Comparison of ENCODE assay signal across 8 cellular contexts in the genomic region with DNA sequence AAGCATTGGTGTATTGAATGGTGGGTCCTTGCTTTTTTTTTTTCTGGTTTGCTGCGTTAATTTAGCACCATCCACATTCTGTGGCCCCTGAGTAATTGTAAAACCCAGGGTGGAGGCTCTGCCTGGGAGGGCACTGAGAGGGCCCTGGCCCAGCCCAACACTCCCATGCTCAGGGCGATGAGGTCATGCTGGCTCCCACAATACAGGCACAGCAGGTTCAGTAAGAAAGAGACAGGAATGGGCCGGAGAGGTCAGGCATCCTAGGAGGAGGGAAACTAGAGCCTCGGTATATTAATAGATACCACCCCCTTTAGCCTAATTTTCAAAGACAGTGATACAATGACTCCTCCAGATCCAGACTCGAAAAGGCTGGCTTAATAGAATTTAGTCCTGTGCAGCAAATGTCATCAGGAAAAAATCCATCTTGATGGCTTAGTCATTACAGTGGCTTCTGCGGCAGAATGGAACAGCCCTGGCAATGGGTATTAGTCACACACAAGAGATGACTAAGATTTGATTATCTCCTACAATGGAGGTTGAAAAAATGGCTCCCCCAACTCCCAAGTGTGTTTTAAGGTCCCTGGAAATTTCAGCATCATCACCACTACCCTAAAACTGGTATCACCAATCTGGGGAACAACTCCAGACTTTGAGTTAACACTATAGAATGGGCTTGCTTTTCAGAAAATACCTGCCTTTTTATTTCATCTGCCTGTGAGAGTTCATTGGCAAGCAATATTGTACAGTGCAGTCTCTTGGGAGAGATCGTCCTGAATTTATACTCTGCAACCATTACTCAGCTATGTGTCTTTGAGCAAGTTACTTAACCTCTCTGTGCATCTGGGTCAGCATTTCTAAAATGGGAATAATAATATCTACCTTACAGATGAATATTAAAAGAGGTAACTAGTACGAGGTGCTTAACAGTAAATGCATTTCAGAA. TPM values are rescaled to one million over a fixed set of nuclear protein-coding genes. Genes with fewer than 3 reads are reported as not detected.
DNase-seq lines count a peak whose midpoint lies in the region; ATAC-seq and TF ChIP-seq lines count a peak whose summit lies in the region.

No MANE protein-coding gene starts in this region.

- no peaks in the 10 kb centered on the region for H3K27me3 ChIP-seq in ovary

- H3K9me3 ChIP-seq in ovary: no peaks in the 10 kb centered on the region

- no peaks in the 10 kb centered on the region for H3K9me3 Mint-ChIP-seq in WTC11

- no peak overlapping the region for H3K27ac ChIP-seq in ovary

- H3K4me3 Mint-ChIP-seq in WTC11: no peak overlapping the region

- peaks cover 2% of the 10 kb centered on the region for H3K4me1 ChIP-seq in ovary (ENCODE audit: insufficient read depth)

- H3K36me3 Mint-ChIP-seq in WTC11: no peaks in the 10 kb centered on the region

- TF ChIP-seq CTCF in WTC11 (IDR thresholded peaks at IDR 0.05): no peak
- TF ChIP-seq CTCF in fibroblast of mammary gland (conservative IDR thresholded peaks at IDR 0.05; ENCODE audit: control insufficient read depth, insufficient read depth, low read depth, low read length): no peak
- no peak for TF ChIP-seq CTCF in GM13976 (IDR thresholded peaks at IDR 0.05; ENCODE audit: borderline replicate concordance, control extremely low read depth, extremely low read depth, insufficient read depth, missing control alignments)
- no peak for TF ChIP-seq CTCF in ovary (IDR thresholded peaks at IDR 0.05)

- no peak overlapping the region for H3K27ac Mint-ChIP-seq in WTC11

- H3K4me3 ChIP-seq in fibroblast of mammary gland (ENCODE audit: control insufficient read depth, low read depth, low read length) (no peak overlapping the region), ovary (no peak overlapping the region)

- no peak for TF ChIP-seq EP300 in ovary (IDR thresholded peaks at IDR 0.05)

- intact Hi-C loops in ovary (cut with DNase I): no loop called here

- WGBS in ovary, 3 donors: 50 to 60% (median 53%) methylated on average over 8 of the region's 8 CpGs

- CTCF ChIA-PET in WTC11 (lab: Charles Lee): no interaction called here

- POLR2A ChIA-PET in WTC11 (lab: Charles Lee): no interaction called here

- H3K36me3 ChIP-seq in ovary: no peaks in the 10 kb centered on the region

- H3K4me1 Mint-ChIP-seq in WTC11: peaks cover 11% of the 10 kb centered on the region

- ATAC-seq in HG02610 (IDR thresholded peaks at IDR 0.05; ENCODE audit: unreplicated experiment) (peak; percentile 87), WTC11 (peak; percentile 98)

- DNase-seq in AG20443 (ENCODE audit: low spot score) (peak; percentile 89), WTC11 (ENCODE audit: low spot score) (peak; percentile 40), fibroblast of mammary gland (ENCODE audit: low read depth) (peak; percentile 99), retina (peak; percentile 66), NCI-H2196 (lab: John Stamatoyannopoulos, UW; ENCODE audit: unreplicated experiment) (no peak), GM13976 (ENCODE audit: low spot score) (no peak), ovary (no peak)

- in situ Hi-C loops in GM13976 (cut with MboI; ENCODE audit: low sequenced_read_pairs, unreplicated experiment): no loop called here

- no peaks in the 10 kb centered on the region; the same call in 1 of the 2 replicates for H3K27me3 Mint-ChIP-seq in WTC11 (ENCODE audit: low read depth)

- TF ChIP-seq POLR2A in ovary (IDR thresholded peaks at IDR 0.05): no peak

TF ChIP-seq in WTC11, 78 proteins besides CTCF, POLR2A, EP300 and RAD21:
- TF ChIP-seq, protein P1, sequence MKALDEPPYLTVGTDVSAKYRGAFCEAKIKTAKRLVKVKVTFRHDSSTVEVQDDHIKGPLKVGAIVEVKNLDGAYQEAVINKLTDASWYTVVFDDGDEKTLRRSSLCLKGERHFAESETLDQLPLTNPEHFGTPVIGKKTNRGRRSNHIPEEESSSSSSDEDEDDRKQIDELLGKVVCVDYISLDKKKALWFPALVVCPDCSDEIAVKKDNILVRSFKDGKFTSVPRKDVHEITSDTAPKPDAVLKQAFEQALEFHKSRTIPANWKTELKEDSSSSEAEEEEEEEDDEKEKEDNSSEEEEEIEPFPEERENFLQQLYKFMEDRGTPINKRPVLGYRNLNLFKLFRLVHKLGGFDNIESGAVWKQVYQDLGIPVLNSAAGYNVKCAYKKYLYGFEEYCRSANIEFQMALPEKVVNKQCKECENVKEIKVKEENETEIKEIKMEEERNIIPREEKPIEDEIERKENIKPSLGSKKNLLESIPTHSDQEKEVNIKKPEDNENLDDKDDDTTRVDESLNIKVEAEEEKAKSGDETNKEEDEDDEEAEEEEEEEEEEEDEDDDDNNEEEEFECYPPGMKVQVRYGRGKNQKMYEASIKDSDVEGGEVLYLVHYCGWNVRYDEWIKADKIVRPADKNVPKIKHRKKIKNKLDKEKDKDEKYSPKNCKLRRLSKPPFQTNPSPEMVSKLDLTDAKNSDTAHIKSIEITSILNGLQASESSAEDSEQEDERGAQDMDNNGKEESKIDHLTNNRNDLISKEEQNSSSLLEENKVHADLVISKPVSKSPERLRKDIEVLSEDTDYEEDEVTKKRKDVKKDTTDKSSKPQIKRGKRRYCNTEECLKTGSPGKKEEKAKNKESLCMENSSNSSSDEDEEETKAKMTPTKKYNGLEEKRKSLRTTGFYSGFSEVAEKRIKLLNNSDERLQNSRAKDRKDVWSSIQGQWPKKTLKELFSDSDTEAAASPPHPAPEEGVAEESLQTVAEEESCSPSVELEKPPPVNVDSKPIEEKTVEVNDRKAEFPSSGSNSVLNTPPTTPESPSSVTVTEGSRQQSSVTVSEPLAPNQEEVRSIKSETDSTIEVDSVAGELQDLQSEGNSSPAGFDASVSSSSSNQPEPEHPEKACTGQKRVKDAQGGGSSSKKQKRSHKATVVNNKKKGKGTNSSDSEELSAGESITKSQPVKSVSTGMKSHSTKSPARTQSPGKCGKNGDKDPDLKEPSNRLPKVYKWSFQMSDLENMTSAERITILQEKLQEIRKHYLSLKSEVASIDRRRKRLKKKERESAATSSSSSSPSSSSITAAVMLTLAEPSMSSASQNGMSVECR (CRISPR knock-in tag; IDR thresholded peaks at IDR 0.05; ENCODE audit: borderline replicate concordance): no peak
- TF ChIP-seq, protein P2, sequence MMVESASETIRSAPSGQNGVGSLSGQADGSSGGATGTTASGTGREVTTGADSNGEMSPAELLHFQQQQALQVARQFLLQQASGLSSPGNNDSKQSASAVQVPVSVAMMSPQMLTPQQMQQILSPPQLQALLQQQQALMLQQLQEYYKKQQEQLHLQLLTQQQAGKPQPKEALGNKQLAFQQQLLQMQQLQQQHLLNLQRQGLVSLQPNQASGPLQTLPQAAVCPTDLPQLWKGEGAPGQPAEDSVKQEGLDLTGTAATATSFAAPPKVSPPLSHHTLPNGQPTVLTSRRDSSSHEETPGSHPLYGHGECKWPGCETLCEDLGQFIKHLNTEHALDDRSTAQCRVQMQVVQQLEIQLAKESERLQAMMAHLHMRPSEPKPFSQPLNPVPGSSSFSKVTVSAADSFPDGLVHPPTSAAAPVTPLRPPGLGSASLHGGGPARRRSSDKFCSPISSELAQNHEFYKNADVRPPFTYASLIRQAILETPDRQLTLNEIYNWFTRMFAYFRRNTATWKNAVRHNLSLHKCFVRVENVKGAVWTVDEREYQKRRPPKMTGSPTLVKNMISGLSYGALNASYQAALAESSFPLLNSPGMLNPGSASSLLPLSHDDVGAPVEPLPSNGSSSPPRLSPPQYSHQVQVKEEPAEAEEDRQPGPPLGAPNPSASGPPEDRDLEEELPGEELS (CRISPR knock-in tag; IDR thresholded peaks at IDR 0.05): no peak
- TF ChIP-seq, protein P3, sequence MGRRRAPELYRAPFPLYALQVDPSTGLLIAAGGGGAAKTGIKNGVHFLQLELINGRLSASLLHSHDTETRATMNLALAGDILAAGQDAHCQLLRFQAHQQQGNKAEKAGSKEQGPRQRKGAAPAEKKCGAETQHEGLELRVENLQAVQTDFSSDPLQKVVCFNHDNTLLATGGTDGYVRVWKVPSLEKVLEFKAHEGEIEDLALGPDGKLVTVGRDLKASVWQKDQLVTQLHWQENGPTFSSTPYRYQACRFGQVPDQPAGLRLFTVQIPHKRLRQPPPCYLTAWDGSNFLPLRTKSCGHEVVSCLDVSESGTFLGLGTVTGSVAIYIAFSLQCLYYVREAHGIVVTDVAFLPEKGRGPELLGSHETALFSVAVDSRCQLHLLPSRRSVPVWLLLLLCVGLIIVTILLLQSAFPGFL (CRISPR knock-in tag; IDR thresholded peaks at IDR 0.05; ENCODE audit: borderline replicate concordance): no peak
- TF ChIP-seq, protein P4, sequence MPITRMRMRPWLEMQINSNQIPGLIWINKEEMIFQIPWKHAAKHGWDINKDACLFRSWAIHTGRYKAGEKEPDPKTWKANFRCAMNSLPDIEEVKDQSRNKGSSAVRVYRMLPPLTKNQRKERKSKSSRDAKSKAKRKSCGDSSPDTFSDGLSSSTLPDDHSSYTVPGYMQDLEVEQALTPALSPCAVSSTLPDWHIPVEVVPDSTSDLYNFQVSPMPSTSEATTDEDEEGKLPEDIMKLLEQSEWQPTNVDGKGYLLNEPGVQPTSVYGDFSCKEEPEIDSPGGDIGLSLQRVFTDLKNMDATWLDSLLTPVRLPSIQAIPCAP (CRISPR knock-in tag; IDR thresholded peaks at IDR 0.05): no peak

RNA-seq across cellular contexts. Expression of a gene that starts 43.9 kb away (rescaled TPM):
- total RNA-seq in WTC11 (2021): 0.46 to 0.99 TPM (median 0.59 TPM) in 3 replicates
- 10 to 100 TPM; 18.0 to 29.2 (median 21.8) TPM for total RNA-seq in ovary
- polyA plus RNA-seq in ovary: 10 to 100 TPM in 1 of 2 donors, 1 to 10 TPM in 1; 6.8 to 12.4 TPM

Comparison
In these comparisons a context has a peak if more than half of its experiments do, and no peak if none do; other contexts are left out.
1. DNase-seq: peak in AG20443 (single experiment), WTC11 (single experiment), fibroblast of mammary gland (single experiment) and retina (single experiment); none in NCI-H2196 (single experiment), GM13976 (single experiment) and ovary (0 of 5).